Comparison of ENCODE assay signal across 15 cellular contexts in genomic region chr2:136214284-136214683, GRCh38.
DNase-seq lines count a peak whose midpoint lies in the region; ATAC-seq and TF ChIP-seq lines count a peak whose summit lies in the region.
"Had no signal": no experiment of that assay in that cellular context is flagged by ENCODE, and none has a peak within 500 bp of the region (broad histone marks: within the 10 kb centered on the region; RNA-seq: fewer than 3 reads in every experiment).

No MANE protein-coding gene starts in this region.

- no peaks in the 10 kb centered on the region for H3K36me3 ChIP-seq in DOHH2 (ENCODE audit: control insufficient read depth, low read length)
- H3K36me3 ChIP-seq: left ventricle myocardium inferior had no signal

- H4K20me1 ChIP-seq in DOHH2 (ENCODE audit: control insufficient read depth, insufficient read depth, low read depth, low read length): no peaks in the 10 kb centered on the region

- ATAC-seq in HG03442 (IDR thresholded peaks at IDR 0.05; ENCODE audit: unreplicated experiment) (peak; percentile 24), T-helper 17 cell (peak; percentile 37), naive B cell (ENCODE audit: low read depth in 2 of 2) (peak; percentile 60 to 61)
- ATAC-seq in activated CD8-positive, alpha-beta T cell treated with anti-CD3 and anti-CD28 coated beads, Interleukin-2, amount 10 ng/mL, durations not matched to agents 7 days and 5 days: no peak
- no peak for ATAC-seq in activated naive CD8-positive, alpha-beta T cell treated with anti-CD3 and anti-CD28 coated beads, Interleukin-2, amount 50 U/mL, for 24 hours
- ATAC-seq: K562 had no signal

- CTCF ChIA-PET in activated CD8-positive, alpha-beta T cell treated with anti-CD3 and anti-CD28 coated beads, Interleukin-2, amount 10 ng/mL, durations not matched to agents 7 days and 5 days (lab: Charles Lee): no interaction called here

- no peaks in the 10 kb centered on the region for H3K9me2 ChIP-seq in DOHH2 (replicated peaks; ENCODE audit: control insufficient read depth, low read length)

- H3K9me3 ChIP-seq in DOHH2 (ENCODE audit: control insufficient read depth, insufficient read depth, low read length) (peaks cover 7% of the 10 kb centered on the region), T-helper 17 cell (ENCODE audit: control insufficient read depth, low read length, poor library complexity, severe bottlenecking) (no peaks in the 10 kb centered on the region)
- H3K9me3 ChIP-seq: left ventricle myocardium inferior had no signal

- H3K4me1 Mint-ChIP-seq in T-helper 17 cell (peaks cover 17% of the 10 kb centered on the region), naive B cell (peaks cover 73 to 95% (median 80%) of the 10 kb centered on the region in 3 donors), HFFc6 (ENCODE audit: low read depth) (no peaks in the 10 kb centered on the region)
- peaks cover 23% of the 10 kb centered on the region for H3K4me1 Mint-ChIP-seq in activated CD8-positive, alpha-beta T cell treated with anti-CD3 and anti-CD28 coated beads, Interleukin-2, amount 10 ng/mL, durations not matched to agents 7 days and 5 days (ENCODE audit: low read depth)
- H3K4me1 Mint-ChIP-seq in activated naive CD8-positive, alpha-beta T cell treated with anti-CD3 and anti-CD28 coated beads, Interleukin-2, amount 50 U/mL, for 24 hours: peaks cover 52% of the 10 kb centered on the region

- POLR2A ChIA-PET in activated CD8-positive, alpha-beta T cell treated with anti-CD3 and anti-CD28 coated beads, Interleukin-2, amount 10 ng/mL, durations not matched to agents 7 days and 5 days (lab: Charles Lee): no interaction called here

- H3K27ac ChIP-seq in DOHH2 (ENCODE audit: low read depth, low read length): no peak overlapping the region
- H3K27ac ChIP-seq: GM23248, left ventricle myocardium inferior, parathyroid adenoma had no signal

- TF ChIP-seq CTCF in DOHH2 (IDR thresholded peaks at IDR 0.05; ENCODE audit: low read depth, low read length, poor library complexity, severe bottlenecking) (no peak), HFFc6 (IDR thresholded peaks at IDR 0.05) (no peak)

- H3K4me2 ChIP-seq in DOHH2 (ENCODE audit: low read length): 0 out of 2 replicates have a peak overlapping the region, but pooled peaks have one; percentile 50

- H3K36me3 Mint-ChIP-seq in T-helper 17 cell (ENCODE audit: low read depth) (no peaks in the 10 kb centered on the region), naive B cell (peaks cover 10 to 30% of the 10 kb centered on the region in 2 donors), HFFc6 (ENCODE audit: low read depth) (no peaks in the 10 kb centered on the region)
- H3K36me3 Mint-ChIP-seq in activated CD8-positive, alpha-beta T cell treated with anti-CD3 and anti-CD28 coated beads, Interleukin-2, amount 10 ng/mL, durations not matched to agents 7 days and 5 days (ENCODE audit: low read depth): peaks cover 5% of the 10 kb centered on the region
- peaks cover 7% of the 10 kb centered on the region for H3K36me3 Mint-ChIP-seq in activated naive CD8-positive, alpha-beta T cell treated with anti-CD3 and anti-CD28 coated beads, Interleukin-2, amount 50 U/mL, for 24 hours (ENCODE audit: low read depth)

- H3K27me3 Mint-ChIP-seq in T-helper 17 cell (no peaks in the 10 kb centered on the region), naive B cell (no peaks in the 10 kb centered on the region), HFFc6 (ENCODE audit: insufficient read depth) (no peaks in the 10 kb centered on the region)
- peaks cover 2% of the 10 kb centered on the region for H3K27me3 Mint-ChIP-seq in activated CD8-positive, alpha-beta T cell treated with anti-CD3 and anti-CD28 coated beads, Interleukin-2, amount 10 ng/mL, durations not matched to agents 7 days and 5 days (ENCODE audit: low read depth)
- H3K27me3 Mint-ChIP-seq in activated naive CD8-positive, alpha-beta T cell treated with anti-CD3 and anti-CD28 coated beads, Interleukin-2, amount 50 U/mL, for 24 hours: no peaks in the 10 kb centered on the region

- peaks cover 23% of the 10 kb centered on the region for H3F3A ChIP-seq in DOHH2 (ENCODE audit: control insufficient read depth, insufficient read depth)

- H3K4me3 Mint-ChIP-seq in T-helper 17 cell (no peak overlapping the region), naive B cell (peak overlapping the region in 5 of 8 donors; percentile 15 to 54 (median 44)), HFFc6 (no peak overlapping the region)
- H3K4me3 Mint-ChIP-seq in activated CD8-positive, alpha-beta T cell treated with anti-CD3 and anti-CD28 coated beads, Interleukin-2, amount 10 ng/mL, durations not matched to agents 7 days and 5 days: no peak overlapping the region
- H3K4me3 Mint-ChIP-seq in activated naive CD8-positive, alpha-beta T cell treated with anti-CD3 and anti-CD28 coated beads, Interleukin-2, amount 50 U/mL, for 24 hours: no peak overlapping the region

- DNase-seq in T-helper 17 cell (no peak), naive B cell (peak; percentile 34), NCI-H1417 treated with DMSO at 0.1 percent for 48 hours (lab: John Stamatoyannopoulos, UW) (no peak), HFFc6 (no peak)
- DNase-seq in activated CD8-positive, alpha-beta T cell treated with anti-CD3 and anti-CD28 coated beads, Interleukin-2, amount 10 ng/mL, durations not matched to agents 7 days and 5 days: no peak
- no peak for DNase-seq in activated naive CD8-positive, alpha-beta T cell treated with anti-CD3 and anti-CD28 coated beads, Interleukin-2, amount 50 U/mL, for 24 hours
- DNase-seq: anterior cingulate cortex; GM23248; left ventricle myocardium inferior; stimulated activated CD4-positive, alpha-beta T cell treated with anti-CD3 and anti-CD28 coated beads, Interleukin-2, amount 100 ng/mL, for 24 hours; stimulated activated naive CD4-positive, alpha-beta T cell had no signal

- H3K79me2 ChIP-seq in DOHH2 (ENCODE audit: control insufficient read depth, low read length): no peaks in the 10 kb centered on the region
- H3K79me2 ChIP-seq: parathyroid adenoma had no signal

- no peak overlapping the region for H3K4me3 ChIP-seq in DOHH2 (ENCODE audit: low read length)
- H3K4me3 ChIP-seq: GM23248, K562, left ventricle myocardium inferior had no signal

- H3K9me3 Mint-ChIP-seq in naive B cell: peaks cover 8 to 15% (median 11%) of the 10 kb centered on the region in 7 donors
- peaks cover 8% of the 10 kb centered on the region for H3K9me3 Mint-ChIP-seq in activated CD8-positive, alpha-beta T cell treated with anti-CD3 and anti-CD28 coated beads, Interleukin-2, amount 10 ng/mL, durations not matched to agents 7 days and 5 days (ENCODE audit: insufficient read depth)
- peaks cover 22% of the 10 kb centered on the region for H3K9me3 Mint-ChIP-seq in HFFc6
- H3K9me3 Mint-ChIP-seq in activated naive CD8-positive, alpha-beta T cell treated with anti-CD3 and anti-CD28 coated beads, Interleukin-2, amount 50 U/mL, for 24 hours: peaks cover 13% of the 10 kb centered on the region

- H3K27me3 ChIP-seq in DOHH2 (ENCODE audit: control insufficient read depth, low read length): peaks cover 67% of the 10 kb centered on the region

- peaks cover 56% of the 10 kb centered on the region for H3K4me1 ChIP-seq in DOHH2 (ENCODE audit: control insufficient read depth, low read length)
- H3K4me1 ChIP-seq: left ventricle myocardium inferior, parathyroid adenoma had no signal

- peak overlapping the region; percentile 90 for H3K27ac Mint-ChIP-seq in T-helper 17 cell
- peak overlapping the region; percentile 76 to 99 (median 97) for H3K27ac Mint-ChIP-seq in naive B cell
- no peak overlapping the region for H3K27ac Mint-ChIP-seq in activated CD8-positive, alpha-beta T cell treated with anti-CD3 and anti-CD28 coated beads, Interleukin-2, amount 10 ng/mL, durations not matched to agents 7 days and 5 days
- no peak overlapping the region for H3K27ac Mint-ChIP-seq in HFFc6
- no peak overlapping the region for H3K27ac Mint-ChIP-seq in activated naive CD8-positive, alpha-beta T cell treated with anti-CD3 and anti-CD28 coated beads, Interleukin-2, amount 50 U/mL, for 24 hours

Comparison
In these comparisons a context has a peak if more than half of its experiments do, and no peak if none do; other contexts are left out.
1. ATAC-seq: peak in HG03442 (single experiment), T-helper 17 cell (single experiment) and naive B cell (2 of 2); none in activated CD8-positive, alpha-beta T cell treated with anti-CD3 and anti-CD28 coated beads, Interleukin-2, amount 10 ng/mL, durations not matched to agents 7 days and 5 days (single experiment) and activated naive CD8-positive, alpha-beta T cell treated with anti-CD3 and anti-CD28 coated beads, Interleukin-2, amount 50 U/mL, for 24 hours (single experiment).
2. H3K27ac Mint-ChIP-seq: peak in T-helper 17 cell (single experiment) and naive B cell (6 of 6); none in activated CD8-positive, alpha-beta T cell treated with anti-CD3 and anti-CD28 coated beads, Interleukin-2, amount 10 ng/mL, durations not matched to agents 7 days and 5 days (single experiment), HFFc6 (single experiment) and activated naive CD8-positive, alpha-beta T cell treated with anti-CD3 and anti-CD28 coated beads, Interleukin-2, amount 50 U/mL, for 24 hours (single experiment).
3. H3K4me3 Mint-ChIP-seq: peak in naive B cell (5 of 8); none in T-helper 17 cell (single experiment), activated CD8-positive, alpha-beta T cell treated with anti-CD3 and anti-CD28 coated beads, Interleukin-2, amount 10 ng/mL, durations not matched to agents 7 days and 5 days (single experiment), HFFc6 (single experiment) and activated naive CD8-positive, alpha-beta T cell treated with anti-CD3 and anti-CD28 coated beads, Interleukin-2, amount 50 U/mL, for 24 hours (single experiment).